Comparison of ENCODE assay signal across 29 cellular contexts in the genomic region with DNA sequence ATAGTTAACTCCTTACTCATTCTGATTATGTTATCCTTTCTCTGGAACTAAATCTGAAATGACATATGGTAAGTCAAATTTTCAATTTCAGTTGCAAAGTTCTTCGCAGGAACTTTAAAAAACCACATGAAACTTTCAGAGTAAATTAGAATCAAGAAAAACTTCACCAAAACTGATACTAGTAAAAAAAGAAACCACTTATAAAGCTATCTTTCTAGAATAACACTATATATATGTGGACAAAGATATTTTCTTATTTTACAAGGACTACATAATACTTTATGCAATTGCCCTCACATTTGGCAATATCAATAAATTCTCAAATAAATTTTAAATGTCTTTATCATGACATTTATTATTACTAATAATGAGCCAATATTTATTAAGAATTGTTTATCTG.
"Had no signal": no experiment of that assay in that cellular context is flagged by ENCODE, and none has a peak within 500 bp of the region (broad histone marks: within the 10 kb centered on the region; RNA-seq: fewer than 3 reads in every experiment).

No MANE protein-coding gene starts in this region.

- DNase-seq: natural killer cell; occipital lobe; ovary; posterior cingulate gyrus; psoas muscle; right cardiac atrium; right lobe of liver; sigmoid colon; spleen; stimulated activated CD4-positive, alpha-beta T cell treated with anti-CD3 and anti-CD28 coated beads, Interleukin-12 subunit alpha, Interleukin-12 subunit beta, amount 100 ng/mL, for 4 hours; stimulated activated CD4-positive, alpha-beta T cell treated with anti-CD3 and anti-CD28 coated beads, Interleukin-1b, Interleukin-23, amount 100 ng/mL, for 48 hours; stimulated activated CD4-positive, alpha-beta T cell treated with anti-CD3 and anti-CD28 coated beads, Interleukin-4, amount 100 ng/mL, for 1 hour; stimulated activated CD4-positive, alpha-beta T cell treated with anti-CD3 and anti-CD28 coated beads, Interleukin-4, amount 100 ng/mL, for 4 hours; stimulated activated CD8-positive, alpha-beta memory T cell treated with anti-CD3 and anti-CD28 coated beads, Interleukin-4, amount 100 ng/mL, for 48 hours; stimulated activated naive CD4-positive, alpha-beta T cell; stimulated activated naive CD8-positive, alpha-beta T cell treated with anti-CD3 and anti-CD28 coated beads, Interleukin-15, amount 100 ng/mL, for 72 hours; stimulated activated naive CD8-positive, alpha-beta T cell treated with anti-CD3 and anti-CD28 coated beads, Interleukin-15, Interleukin-2, amounts not matched to agents 100 U/mL and 50 U/mL, for 24 hours; substantia nigra; testis; tibial artery; trophoblast cell; upper lobe of left lung had no signal

- H3K4me2 ChIP-seq: neural progenitor cell, smooth muscle cell had no signal

- H3K9me3 ChIP-seq: ovary, psoas muscle, right lobe of liver, sigmoid colon, testis, tibial artery, upper lobe of left lung, vagina had no signal

- H3K36me3 ChIP-seq: neural progenitor cell, ovary, right lobe of liver, sigmoid colon, spleen, suprapubic skin, tibial artery, upper lobe of left lung, vagina had no signal

- H3K79me2 ChIP-seq: parathyroid adenoma had no signal

- FAIRE-seq: urothelium cell line had no signal

- H3K27ac ChIP-seq: neural progenitor cell, ovary, parathyroid adenoma, psoas muscle, right lobe of liver, sigmoid colon, spleen, suprapubic skin, testis, tibial artery, upper lobe of left lung, vagina had no signal

- H3K9ac ChIP-seq: neural progenitor cell, parathyroid adenoma had no signal

- ATAC-seq: natural killer cell; psoas muscle; right cardiac atrium; right lobe of liver; stimulated activated memory B cell treated with anti-CD40 and anti-IgM and Interleukin-4, amounts not matched to agents 10 μg/mL and 1 μg/mL and 100 μg/mL, for 72 hours; stimulated activated naive CD8-positive, alpha-beta T cell treated with anti-CD3 and anti-CD28 coated beads, Interleukin-15, amount 100 ng/mL, for 72 hours; stimulated activated naive CD8-positive, alpha-beta T cell treated with anti-CD3 and anti-CD28 coated beads, Interleukin-15, Interleukin-2, amounts not matched to agents 100 U/mL and 50 U/mL, for 24 hours had no signal

- H3K4me3 ChIP-seq: neural progenitor cell, ovary, psoas muscle, right lobe of liver, sigmoid colon, smooth muscle cell, spleen, suprapubic skin, testis, tibial artery, upper lobe of left lung, vagina had no signal

- H3K27me3 ChIP-seq: neural progenitor cell, right lobe of liver, sigmoid colon, spleen, suprapubic skin, testis, tibial artery, upper lobe of left lung, vagina had no signal

- H2AFZ ChIP-seq: neural progenitor cell, parathyroid adenoma had no signal

- H3K4me1 ChIP-seq: neural progenitor cell, parathyroid adenoma, psoas muscle, right lobe of liver, sigmoid colon, spleen, suprapubic skin, testis, tibial artery, upper lobe of left lung, vagina had no signal
